11 cellular contexts compared by ENCODE assay signal in genomic region chr6:166173292-166173951, GRCh38. TPM values are rescaled to one million over a fixed set of nuclear protein-coding genes. Genes with fewer than 3 reads are reported as not detected.
A peak's percentile ranks its signal among the peaks of the same experiment; 100 is the strongest.
DNase-seq lines count a peak whose midpoint lies in the region; ATAC-seq, FAIRE-seq and TF ChIP-seq lines count a peak whose summit lies in the region.
"Had no signal": no experiment of that assay in that cellular context is flagged by ENCODE, and none has a peak within 500 bp of the region (broad histone marks: within the 10 kb centered on the region; RNA-seq: fewer than 3 reads in every experiment).

No MANE protein-coding gene starts in this region.

- FAIRE-seq in H54 (lab: Jason Lieb, UNC): no peak

- TF ChIP-seq CTCF in omental fat pad (IDR thresholded peaks at IDR 0.05): no peak

- peak; percentile 76 for DNase-seq in ELF-1 (ENCODE audit: low read depth, low spot score)
- peak; percentile 17 for DNase-seq in H54 (ENCODE audit: insufficient read length, low spot score)
- peak; percentile 34 for DNase-seq in NCI-H460 (ENCODE audit: extremely low read depth, low read depth)
- peak; percentile 31 for DNase-seq in kidney tubule cell (ENCODE audit: low spot score)
- no peak for DNase-seq in omental fat pad (ENCODE audit: low spot score)
- DNase-seq in C1 segment of cervical spinal cord (lab: John Stamatoyannopoulos, UW): no peak
- no peak for DNase-seq in hypothalamus (lab: John Stamatoyannopoulos, UW)
- DNase-seq in T-helper 9 cell: no peak

- ATAC-seq in omental fat pad (ENCODE audit: low FRiP score): no peak

- TF ChIP-seq POLR2A in H54 (IDR thresholded peaks at IDR 0.05; ENCODE audit: low read depth, low read length): no peak

RNA-seq across cellular contexts. Expression of gene TBXT, which starts 5.8 kb away (rescaled TPM):
- total RNA-seq in NCI-H460 (2014; rRNA removed; shearing (Covaris generic)): 2,009 and 2,059 TPM in 2 replicates
- polyA plus RNA-seq in NCI-H460 (2014; cell fraction: nucleus; rRNA removed): 4,391 and 5,045 TPM in 2 replicates
- not detected for total RNA-seq in omental fat pad
- total RNA-seq: epithelial cell of proximal tubule, mesothelial cell of epicardium, thoracic aorta had no signal

Comparison
In these comparisons a context has a peak if more than half of its experiments do, and no peak if none do; other contexts are left out.
1. DNase-seq: peak in ELF-1 (single experiment), H54 (single experiment), NCI-H460 (single experiment) and kidney tubule cell (single experiment); none in omental fat pad (single experiment), C1 segment of cervical spinal cord (0 of 14), hypothalamus (0 of 51) and T-helper 9 cell (single experiment).
2. RNA of gene TBXT, which starts 5.8 kb away (total RNA-seq): 2,009 to 2,059 TPM in NCI-H460; not detected in omental fat pad; every median in the first group is over 1,000 times any median in the second.